ENCODE assay signal across 20 cellular contexts in genomic region chr9:16092142-16092541, GRCh38.
"Had no signal": no experiment of that assay in that cellular context is flagged by ENCODE, and none has a peak within 500 bp of the region (broad histone marks: within the 10 kb centered on the region; RNA-seq: fewer than 3 reads in every experiment).

No MANE protein-coding gene starts in this region.

- DNase-seq: effector CD8-positive, alpha-beta T cell; gastrocnemius medialis; immature natural killer cell; left cardiac atrium; natural killer cell; occipital lobe; pancreas; stimulated activated CD4-positive, alpha-beta T cell treated with anti-CD3 and anti-CD28 coated beads, Interleukin-2, amount 100 ng/mL, for 48 hours; stimulated activated naive CD4-positive, alpha-beta T cell treated with Interleukin-2 at 50 U/mL for 16 hours; thyroid gland had no signal

- H3K36me3 ChIP-seq: gastrocnemius medialis, left ventricle myocardium inferior, neural progenitor cell, pancreas, prostate gland, suprapubic skin, thyroid gland, upper lobe of left lung, vagina had no signal

- H3K4me3 Mint-ChIP-seq: immature natural killer cell, natural killer cell, neural progenitor cell had no signal

- H3K9me3 ChIP-seq: gastrocnemius medialis, pancreas, prostate gland, suprapubic skin, thyroid gland, upper lobe of left lung, vagina had no signal

- H3K27ac Mint-ChIP-seq: immature natural killer cell, natural killer cell, neural progenitor cell had no signal

- H3K27ac ChIP-seq: coronary artery, gastrocnemius medialis, neural progenitor cell, pancreas, prostate gland, suprapubic skin, thyroid gland, upper lobe of left lung, vagina had no signal

- H3K4me3 ChIP-seq: coronary artery, gastrocnemius medialis, lung, neural progenitor cell, pancreas, prostate gland, smooth muscle cell, suprapubic skin, thyroid gland, upper lobe of left lung, vagina had no signal

- H3K27me3 ChIP-seq: gastrocnemius medialis, neural progenitor cell, pancreas, suprapubic skin, thyroid gland, upper lobe of left lung, vagina had no signal

- H3K4me1 Mint-ChIP-seq: natural killer cell, neural progenitor cell had no signal

- H3K4me1 ChIP-seq: gastrocnemius medialis, pancreas, prostate gland, suprapubic skin, thyroid gland, upper lobe of left lung, vagina had no signal

- ATAC-seq: esophagus mucosa, gastrocnemius medialis had no signal

- H3K36me3 Mint-ChIP-seq: neural progenitor cell had no signal
